ENCODE assay signal across 14 cellular contexts in the genomic region with DNA sequence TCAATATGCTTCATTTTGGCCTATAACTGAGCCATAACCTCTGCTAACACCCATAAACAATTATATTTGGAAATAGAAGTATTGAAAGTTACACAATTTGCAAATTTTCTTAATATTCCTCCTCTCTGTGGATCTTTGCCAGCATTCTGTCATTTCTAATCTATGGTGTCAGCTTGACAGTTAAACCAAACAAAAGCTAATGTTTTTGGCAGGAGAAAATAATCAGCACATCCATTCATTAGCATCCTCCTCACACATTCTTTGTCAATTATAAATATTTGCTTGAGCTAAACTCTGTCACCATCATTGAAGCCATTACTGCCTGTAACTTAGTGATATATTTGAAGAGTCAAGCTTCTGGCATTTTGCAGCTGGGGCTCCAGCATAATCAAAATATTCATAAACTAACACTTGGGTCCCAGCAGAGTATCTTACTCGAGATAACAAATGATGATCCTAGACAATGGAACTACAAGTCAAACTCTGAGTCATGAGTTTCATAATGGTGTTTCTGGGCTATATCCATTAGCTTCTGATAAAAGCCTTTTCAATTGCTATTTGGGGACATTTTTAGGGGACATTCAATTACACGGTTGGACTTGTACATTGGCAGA.
DNase-seq lines count a peak whose midpoint lies in the region; TF ChIP-seq lines count a peak whose summit lies in the region.
"Had no signal": no experiment of that assay in that cellular context is flagged by ENCODE, and none has a peak within 500 bp of the region (broad histone marks: within the 10 kb centered on the region; RNA-seq: fewer than 3 reads in every experiment).

No MANE protein-coding gene starts in this region.

- POLR2A ChIA-PET in Caco-2 (lab: Charles Lee) = interaction anchor here (0.5 kb wide), 1 partner anchor 92 kb away, joined by 3 read pairs; no protein-coding TSS in a partner anchor

- H3K4me3 ChIP-seq in Caco-2 (ENCODE audit: low read depth, low read length) (no peak overlapping the region), brain microvascular endothelial cell (ENCODE audit: low read depth, low read length) (no peak overlapping the region)
- H3K4me3 ChIP-seq: SK-N-MC had no signal

- peak overlapping the region; percentile 92 for H3K27ac Mint-ChIP-seq in Caco-2 (ENCODE audit: unreplicated experiment)
- H3K27ac Mint-ChIP-seq: B cell; CD4-positive, alpha-beta T cell had no signal

- peaks cover 50% of the 10 kb centered on the region for H3K4me1 ChIP-seq in Caco-2

- BruUV-seq in Caco-2 (replicated peaks; lab: Mats Ljungman, UMichigan) = no TSS peak

- intact Hi-C loops in Caco-2 (cut with micrococcal nuclease; ENCODE audit: unreplicated experiment) = no loop called here

- H3K9me3 ChIP-seq in Caco-2 = no peaks in the 10 kb centered on the region

- no peak overlapping the region for H3K4me3 Mint-ChIP-seq in Caco-2 (ENCODE audit: unreplicated experiment)
- H3K4me3 Mint-ChIP-seq: B cell; CD4-positive, alpha-beta T cell had no signal

- H3K27ac ChIP-seq in brain microvascular endothelial cell = no peak overlapping the region
- H3K27ac ChIP-seq: SK-N-MC had no signal

- TF ChIP-seq CTCF in Caco-2 (IDR thresholded peaks at IDR 0.05; ENCODE audit: insufficient read depth in 1 of 2, low read depth in 1 of 2, low read length in 1 of 2, severe bottlenecking in 1 of 2, unreplicated experiment in 1 of 2) = no peak
- TF ChIP-seq CTCF in brain microvascular endothelial cell (IDR thresholded peaks at IDR 0.05; ENCODE audit: low read depth, low read length, missing control alignments) = no peak

- no peaks in the 10 kb centered on the region for H3K27me3 Mint-ChIP-seq in Caco-2 (ENCODE audit: insufficient read depth, unreplicated experiment)
- H3K27me3 Mint-ChIP-seq: CD4-positive, alpha-beta T cell had no signal

- CTCF ChIA-PET in Caco-2 (lab: Charles Lee) = interaction anchor here (1.2 kb wide), 1 partner anchor 15 kb away, joined by 3 read pairs; no protein-coding TSS in a partner anchor

- peaks cover 14% of the 10 kb centered on the region for H3K36me3 Mint-ChIP-seq in Caco-2 (ENCODE audit: insufficient read depth, unreplicated experiment)

- peaks cover 39% of the 10 kb centered on the region for H3K4me1 Mint-ChIP-seq in Caco-2 (ENCODE audit: low read depth, unreplicated experiment)
- H3K4me1 Mint-ChIP-seq: B cell had no signal

- in situ Hi-C loops in brain microvascular endothelial cell (cut with HindIII; ENCODE audit: low pct_ligation_motif_present, low sequenced_read_pairs) = no loop called here

- H3K27me3 ChIP-seq in Caco-2 (replicated peaks; ENCODE audit: control insufficient read depth, insufficient read depth, low read length) (no peaks in the 10 kb centered on the region), brain microvascular endothelial cell (replicated peaks) (no peaks in the 10 kb centered on the region)

- peaks cover 8% of the 10 kb centered on the region for H3K9me3 Mint-ChIP-seq in Caco-2 (ENCODE audit: unreplicated experiment)
- H3K9me3 Mint-ChIP-seq: CD4-positive, alpha-beta T cell had no signal

- H3K36me3 ChIP-seq in Caco-2 (ENCODE audit: control insufficient read depth, insufficient read depth, low read length) (no peaks in the 10 kb centered on the region), brain microvascular endothelial cell (replicated peaks) (no peaks in the 10 kb centered on the region)

- DNase-seq in Caco-2 (peak in 1 of 2 experiments; percentile 14), NCI-H69 (lab: John Stamatoyannopoulos, UW) (peak; percentile 67), brain microvascular endothelial cell (peak; percentile 68), iris pigment epithelial cell (ENCODE audit: low read depth) (peak; percentile 26), MV-4-11 (lab: John Stamatoyannopoulos, UW) (no peak), NCI-H524 treated with DMSO at 0.1 percent for 48 hours (lab: John Stamatoyannopoulos, UW) (no peak), 8988T (no peak)
- DNase-seq: CD4-positive, alpha-beta T cell; MM.1S; NCI-H187 treated with DMSO at 0.1 percent for 48 hours; NCI-H2171; NCI-H524 had no signal

Comparison
In these comparisons a context has a peak if more than half of its experiments do, and no peak if none do; other contexts are left out.
1. DNase-seq: peak in NCI-H69 (single experiment), brain microvascular endothelial cell (single experiment) and iris pigment epithelial cell (single experiment); none in MV-4-11 (single experiment), NCI-H524 treated with DMSO at 0.1 percent for 48 hours (single experiment) and 8988T (single experiment).